Comparison of ENCODE assay signal across 8 cellular contexts in genomic region chr6:122491915-122492537, GRCh38.
DNase-seq lines count a peak whose midpoint lies in the region; ATAC-seq and TF ChIP-seq lines count a peak whose summit lies in the region.

No MANE protein-coding gene starts in this region.

- no peaks in the 10 kb centered on the region for H3K27me3 ChIP-seq in ACC112 (ENCODE audit: insufficient read depth, low read length)

- no peak overlapping the region for H3K27ac ChIP-seq in ACC112 (ENCODE audit: low read depth, low read length)

- in situ Hi-C loops in astrocyte of the cerebellum (cut with HindIII; ENCODE audit: low sequenced_read_pairs), result loop anchor here (10.0 kb wide), 1 partner anchor 343 kb away; no protein-coding TSS in a partner anchor

- DNase-seq in NCI-H2029 (lab: John Stamatoyannopoulos, UW) (peak; percentile 83), T-helper 9 cell (peak; percentile 51), astrocyte of the cerebellum (ENCODE audit: low read depth) (peak; percentile 59), hypothalamus (lab: John Stamatoyannopoulos, UW) (peak in 41 of 51 donors; percentile 1 to 69 (median 37))
- peak; percentile 44 to 57 for DNase-seq in stimulated activated CD4-positive, alpha-beta T cell treated with anti-CD3 and anti-CD28 coated beads, Interleukin-12 subunit alpha, Interleukin-12 subunit beta, amount 100 ng/mL, for 24 hours (ENCODE audit: low read depth in 2 of 2)

- H2AFZ ChIP-seq in ACC112 (ENCODE audit: low read length, unreplicated experiment), result peak overlapping the region; percentile 15

- H3K36me3 ChIP-seq in ACC112 (ENCODE audit: insufficient read depth, low read length), result no peaks in the 10 kb centered on the region

- no peaks in the 10 kb centered on the region for H3K79me2 ChIP-seq in ACC112 (ENCODE audit: control insufficient read depth, insufficient read depth, low read length, unreplicated experiment)

- no peak overlapping the region for H3K4me3 ChIP-seq in ACC112 (ENCODE audit: low read depth, low read length)
- no peak overlapping the region for H3K4me3 ChIP-seq in astrocyte of the cerebellum (ENCODE audit: low read depth, low read length)

- ATAC-seq in GM18517 (IDR thresholded peaks at IDR 0.05; ENCODE audit: unreplicated experiment) (peak; percentile 92), HG02981 (IDR thresholded peaks at IDR 0.05; ENCODE audit: unreplicated experiment) (peak; percentile 87)

- TF ChIP-seq CTCF in astrocyte of the cerebellum (IDR thresholded peaks at IDR 0.05; ENCODE audit: low read depth, low read length, missing control alignments), result peak; percentile 99

- H3K4me1 ChIP-seq in ACC112 (ENCODE audit: control insufficient read depth, insufficient read depth, low read length, unreplicated experiment), result no peaks in the 10 kb centered on the region
